Comparison of ENCODE assay signal across 32 cellular contexts in the genomic region with DNA sequence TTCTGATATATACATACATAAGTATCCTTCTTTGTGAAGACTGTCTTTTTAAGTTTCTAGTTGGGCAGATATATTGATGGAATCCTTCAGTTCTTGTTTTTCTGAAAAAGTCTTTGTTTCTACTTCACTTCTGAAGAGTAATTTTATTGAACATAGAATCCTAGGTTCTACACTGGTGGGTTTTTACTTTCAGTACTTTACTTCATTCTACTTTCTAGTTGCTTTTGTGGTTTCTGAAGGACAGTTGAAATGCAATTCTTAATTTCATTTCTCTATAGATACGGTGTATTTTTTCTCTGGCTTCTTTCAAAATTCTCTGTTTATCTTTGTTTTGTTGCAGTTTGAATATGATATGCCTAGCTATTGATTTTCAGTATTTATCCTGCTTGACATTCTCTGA.
"Had no signal": no experiment of that assay in that cellular context is flagged by ENCODE, and none has a peak within 500 bp of the region (broad histone marks: within the 10 kb centered on the region; RNA-seq: fewer than 3 reads in every experiment).

No MANE protein-coding gene starts in this region.

- H3K9me3 ChIP-seq: adrenal gland, body of pancreas, breast epithelium had no signal

- H3K4me3 Mint-ChIP-seq: activated B cell treated with CpG ODN at 0.5 μM for 24 hours; activated CD4-positive, alpha-beta memory T cell treated with anti-CD3 and anti-CD28 coated beads for 36 hours; activated CD4-positive, alpha-beta T cell treated with anti-CD3 and anti-CD28 coated beads, Interleukin-2, amount 10 ng/mL, durations not matched to agents 24 days and 14 days; activated CD8-positive, alpha-beta T cell treated with anti-CD3 and anti-CD28 coated beads for 36 hours; activated naive CD4-positive, alpha-beta T cell treated with anti-CD3 and anti-CD28 coated beads for 36 hours; activated naive CD8-positive, alpha-beta T cell treated with anti-CD3 and anti-CD28 coated beads for 36 hours; activated T-cell treated with anti-CD3 and anti-CD28 coated beads, Interleukin-2, amount 50 U/mL, for 4 hours; activated T-cell treated with anti-CD3 and anti-CD28 coated beads, Interleukin-2, amount 50 U/mL, for 72 hours; activated T-helper 1 cell treated with anti-CD3 and anti-CD28 coated beads, Interleukin-12 subunit alpha, Interleukin-12 subunit beta, Interleukin-2, Interleukin-4 antibody, amounts not matched to agents 30 ng/mL and 10 ng/mL and 1 ng/mL, durations not matched to agents 14 hours and 24 hours and 36 hours; activated T-helper 17 cell treated with anti-CD3 and anti-CD28 coated beads, Interleukin-2, amount 50 U/mL, for 72 hours; T-helper 17 cell had no signal

- H3K36me3 Mint-ChIP-seq: activated CD4-positive, alpha-beta memory T cell treated with anti-CD3 and anti-CD28 coated beads for 36 hours; activated naive CD4-positive, alpha-beta T cell treated with anti-CD3 and anti-CD28 coated beads, Interleukin-2, amount 50 U/mL, for 72 hours; activated naive CD8-positive, alpha-beta T cell treated with anti-CD3 and anti-CD28 coated beads for 36 hours had no signal

- H3K27me3 Mint-ChIP-seq: activated B cell treated with CpG ODN at 0.5 μM for 24 hours; activated CD4-positive, alpha-beta memory T cell treated with anti-CD3 and anti-CD28 coated beads for 36 hours; activated CD4-positive, alpha-beta T cell treated with anti-CD3 and anti-CD28 coated beads, Interleukin-2, amount 10 ng/mL, durations not matched to agents 24 days and 14 days; activated CD8-positive, alpha-beta T cell treated with anti-CD3 and anti-CD28 coated beads for 36 hours; activated naive CD8-positive, alpha-beta T cell treated with anti-CD3 and anti-CD28 coated beads for 36 hours; activated T-helper 17 cell treated with anti-CD3 and anti-CD28 coated beads, Interleukin-2, amount 50 U/mL, for 72 hours; T-helper 17 cell had no signal

- H3K27ac Mint-ChIP-seq: activated B cell treated with CpG ODN at 0.5 μM for 24 hours; activated CD4-positive, alpha-beta memory T cell treated with anti-CD3 and anti-CD28 coated beads for 36 hours; activated CD4-positive, alpha-beta T cell treated with anti-CD3 and anti-CD28 coated beads, Interleukin-2, amount 10 ng/mL, durations not matched to agents 24 days and 14 days; activated CD8-positive, alpha-beta T cell treated with anti-CD3 and anti-CD28 coated beads for 36 hours; activated naive CD4-positive, alpha-beta T cell treated with anti-CD3 and anti-CD28 coated beads for 36 hours; activated naive CD4-positive, alpha-beta T cell treated with anti-CD3 and anti-CD28 coated beads, Interleukin-2, amount 50 U/mL, for 72 hours; activated naive CD8-positive, alpha-beta T cell treated with anti-CD3 and anti-CD28 coated beads for 36 hours; activated T-cell treated with anti-CD3 and anti-CD28 coated beads, Interleukin-2, amount 50 U/mL, for 72 hours; activated T-helper 1 cell treated with anti-CD3 and anti-CD28 coated beads, Interleukin-12 subunit alpha, Interleukin-12 subunit beta, Interleukin-2, Interleukin-4 antibody, amounts not matched to agents 30 ng/mL and 10 ng/mL and 1 ng/mL, durations not matched to agents 14 hours and 24 hours and 36 hours; activated T-helper 17 cell treated with anti-CD3 and anti-CD28 coated beads, Interleukin-2, amount 50 U/mL, for 72 hours; T-helper 17 cell had no signal

- H3K9me3 Mint-ChIP-seq: activated CD4-positive, alpha-beta T cell treated with anti-CD3 and anti-CD28 coated beads, Interleukin-2, amount 10 ng/mL, durations not matched to agents 24 days and 14 days; activated CD8-positive, alpha-beta T cell treated with anti-CD3 and anti-CD28 coated beads for 36 hours; activated naive CD8-positive, alpha-beta T cell treated with anti-CD3 and anti-CD28 coated beads for 36 hours; activated T-helper 1 cell treated with anti-CD3 and anti-CD28 coated beads, Interleukin-12 subunit alpha, Interleukin-12 subunit beta, Interleukin-2, Interleukin-4 antibody, amounts not matched to agents 30 ng/mL and 10 ng/mL and 1 ng/mL, durations not matched to agents 14 hours and 24 hours and 36 hours had no signal

- H3K4me3 ChIP-seq: adrenal gland, body of pancreas, breast epithelium had no signal

- ATAC-seq: activated CD8-positive, alpha-beta T cell treated with anti-CD3 and anti-CD28 coated beads for 36 hours; activated naive CD4-positive, alpha-beta T cell treated with anti-CD3 and anti-CD28 coated beads, Interleukin-2, amount 50 U/mL, for 72 hours; activated T-cell treated with anti-CD3 and anti-CD28 coated beads, Interleukin-2, amount 50 U/mL, for 4 hours; activated T-cell treated with anti-CD3 and anti-CD28 coated beads, Interleukin-2, amount 50 U/mL, for 72 hours; activated T-helper 17 cell treated with anti-CD3 and anti-CD28 coated beads, Interleukin-2, amount 50 U/mL, for 72 hours; body of pancreas; T-helper 17 cell had no signal

- H3K4me1 Mint-ChIP-seq: activated B cell treated with CpG ODN at 0.5 μM for 24 hours; activated CD4-positive, alpha-beta T cell treated with anti-CD3 and anti-CD28 coated beads, Interleukin-2, amount 10 ng/mL, durations not matched to agents 24 days and 14 days; activated naive CD8-positive, alpha-beta T cell treated with anti-CD3 and anti-CD28 coated beads for 36 hours; activated T-helper 17 cell treated with anti-CD3 and anti-CD28 coated beads, Interleukin-2, amount 50 U/mL, for 72 hours; T-helper 17 cell had no signal

- DNase-seq: activated B cell treated with CpG ODN at 0.5 μM for 24 hours; activated CD4-positive, alpha-beta memory T cell treated with anti-CD3 and anti-CD28 coated beads for 36 hours; activated CD4-positive, alpha-beta T cell treated with anti-CD3 and anti-CD28 coated beads for 4 hours; activated CD4-positive, alpha-beta T cell treated with anti-CD3 and anti-CD28 coated beads, Interleukin-2, amount 10 ng/mL, durations not matched to agents 24 days and 14 days; activated CD4-positive, alpha-beta T cell treated with anti-CD3 and anti-CD28 coated beads, Interleukin-2, amount 50 U/mL, for 1 hour; activated CD4-positive, alpha-beta T cell treated with anti-CD3 and anti-CD28 coated beads, Interleukin-2, amount 50 U/mL, for 4 hours; activated CD4-positive, CD25-positive, alpha-beta regulatory T cell treated with anti-CD3 and anti-CD28 coated beads, Interleukin-2, amount 50 U/mL, for 72 hours; activated CD8-positive, alpha-beta memory T cell treated with anti-CD3 and anti-CD28 coated beads, Interleukin-2, amount 50 U/mL, for 4 hours; activated CD8-positive, alpha-beta T cell treated with anti-CD3 and anti-CD28 coated beads for 36 hours; activated effector memory CD4-positive, alpha-beta T cell treated with anti-CD3 and anti-CD28 coated beads, Interleukin-2, amount 50 U/mL, for 16 hours; activated gamma-delta T cell treated with Interleukin-2 at 50 U/mL for 16 hours; activated naive CD4-positive, alpha-beta T cell; activated naive CD4-positive, alpha-beta T cell treated with anti-CD3 and anti-CD28 coated beads for 36 hours; activated naive CD4-positive, alpha-beta T cell treated with anti-CD3 and anti-CD28 coated beads, Interleukin-2, amount 50 U/mL, for 16 hours; activated naive CD8-positive, alpha-beta T cell treated with anti-CD3 and anti-CD28 coated beads for 36 hours; activated T-cell treated with anti-CD3 and anti-CD28 coated beads for 4 hours; activated T-cell treated with anti-CD3 and anti-CD28 coated beads, Interleukin-2, amount 50 U/mL, for 1 hour; activated T-cell treated with anti-CD3 and anti-CD28 coated beads, Interleukin-2, amount 50 U/mL, for 4 hours; activated T-cell treated with anti-CD3 and anti-CD28 coated beads, Interleukin-2, amount 50 U/mL, for 72 hours; adrenal gland; amniotic stem cell; aorta; body of pancreas; brain microvascular endothelial cell; central memory CD4-positive, alpha-beta T cell; T-helper 17 cell; T-helper 9 cell had no signal

- H3K4me1 ChIP-seq: adrenal gland, body of pancreas, breast epithelium had no signal

- H3K36me3 ChIP-seq: adrenal gland, brain microvascular endothelial cell, breast epithelium had no signal

- H3K27ac ChIP-seq: adrenal gland, body of pancreas, brain microvascular endothelial cell, breast epithelium, VCaP had no signal

- H3K27me3 ChIP-seq: adrenal gland, body of pancreas, brain microvascular endothelial cell, breast epithelium had no signal
